8 cellular contexts compared by ENCODE assay signal in the genomic region with DNA sequence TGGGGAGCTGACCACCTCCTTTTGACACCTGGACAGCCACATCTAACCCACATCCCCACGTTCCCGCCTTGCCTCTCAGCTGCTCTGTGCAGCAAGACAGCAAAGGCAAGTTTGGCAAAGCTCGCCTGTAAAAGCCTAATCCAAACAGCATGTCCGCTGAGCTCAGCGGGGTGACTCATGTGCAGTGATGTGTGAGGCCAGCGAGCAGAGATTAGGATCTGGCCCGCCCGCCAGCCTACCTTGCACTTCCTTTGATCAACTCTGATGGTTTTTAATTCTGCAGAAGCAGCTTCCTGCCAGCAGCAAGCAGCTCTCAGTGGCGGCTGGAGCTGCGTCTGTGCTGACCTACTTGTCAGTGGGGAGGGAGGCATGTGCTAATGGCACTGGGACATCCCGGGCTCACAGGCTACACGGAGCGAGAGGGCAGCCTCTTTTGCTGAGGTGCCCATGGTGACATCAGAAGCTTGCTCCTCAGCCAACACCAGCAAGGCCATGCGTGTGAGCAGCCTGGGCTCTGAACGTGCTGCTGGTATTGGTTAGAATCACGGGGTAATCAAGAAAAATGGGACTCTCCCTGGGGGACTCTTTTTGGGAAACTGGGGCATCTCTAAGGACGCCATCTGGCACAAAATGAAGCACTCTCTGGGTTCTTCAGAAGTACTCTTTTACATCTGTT. TPM values are rescaled to one million over a fixed set of nuclear protein-coding genes. Genes with fewer than 3 reads are reported as not detected.
DNase-seq lines count a peak whose midpoint lies in the region; ATAC-seq, FAIRE-seq and TF ChIP-seq lines count a peak whose summit lies in the region.

No MANE protein-coding gene starts in this region.

- peak overlapping the region in 1 of 2 experiments; percentile 54; a peak in 2 of 4 replicates for H3K4me3 ChIP-seq in DND-41 (ENCODE audit: low read depth in 1 of 2, low read length in 2 of 2)
- peak overlapping the region; percentile 17 for H3K4me3 ChIP-seq in Jurkat, Clone E6-1 (ENCODE audit: low read length)
- peak overlapping the region; percentile 40 for H3K4me3 ChIP-seq in SJCRH30
- peak overlapping the region in 2 of 4 donors; percentile 20 to 26 for H3K4me3 ChIP-seq in pancreas
- H3K4me3 ChIP-seq in thymus (ENCODE audit: low read length), result peak overlapping the region; percentile 0

- ATAC-seq in DND-41 (ENCODE audit: insufficient read depth, low read depth) (peak; percentile 93), GM21737 (IDR thresholded peaks at IDR 0.05; ENCODE audit: unreplicated experiment) (peak; percentile 84), pancreas (peak; percentile 94 to 98 (median 97))

- DNase-seq in DND-41, result peak; percentile 95
- DNase-seq in Jurkat, Clone E6-1 (ENCODE audit: low read depth, low spot score), result peak; percentile 81
- peak; percentile 95 to 96 for DNase-seq in SJCRH30
- peak; percentile 87 for DNase-seq in activated naive CD4-positive, alpha-beta T cell treated with Interleukin-2 at 50 U/mL for 16 hours
- peak; percentile 46 for DNase-seq in globus pallidus (ENCODE audit: low spot score)
- peak; percentile 80 to 89 (median 85) for DNase-seq in pancreas

- intact Hi-C loops in pancreas (cut with DNase I), result no loop called here

- H3K27me3 ChIP-seq in DND-41 (ENCODE audit: insufficient read depth, low read length, poor library complexity) (no peaks in the 10 kb centered on the region), SJCRH30 (no peaks in the 10 kb centered on the region), pancreas (no peaks in the 10 kb centered on the region), thymus (ENCODE audit: control insufficient read depth, insufficient read depth) (no peaks in the 10 kb centered on the region)

- H2AFZ ChIP-seq in DND-41 (ENCODE audit: low read depth, low read length), result peak overlapping the region; percentile 73

- peak overlapping the region; percentile 89 for H3K4me2 ChIP-seq in DND-41 (ENCODE audit: insufficient read depth, low read length)

- no peaks in the 10 kb centered on the region for H4K20me1 ChIP-seq in DND-41 (ENCODE audit: insufficient read depth, low read length)

- TF ChIP-seq CTCF in DND-41 (IDR thresholded peaks at IDR 0.05; ENCODE audit: borderline replicate concordance, extremely low read depth, low read length, poor library complexity, severe bottlenecking), result peak; percentile 8
- TF ChIP-seq CTCF in pancreas (IDR thresholded peaks at IDR 0.05), result no peak

- peak overlapping the region; percentile 48 for H3K9ac ChIP-seq in DND-41 (ENCODE audit: low read depth, low read length)

- no peaks in the 10 kb centered on the region for H3K9me3 ChIP-seq in DND-41 (ENCODE audit: insufficient read depth, low read length, severe bottlenecking)
- H3K9me3 ChIP-seq in SJCRH30 (replicated peaks), result no peaks in the 10 kb centered on the region
- H3K9me3 ChIP-seq in pancreas, result no peaks in the 10 kb centered on the region
- no peaks in the 10 kb centered on the region for H3K9me3 ChIP-seq in thymus (ENCODE audit: control insufficient read depth)

- FAIRE-seq in pancreas (lab: Jason Lieb, UNC), result no peak

- peaks cover 67% of the 10 kb centered on the region for H3K4me1 ChIP-seq in DND-41 (ENCODE audit: insufficient read depth, low read length)
- peaks cover 68% of the 10 kb centered on the region for H3K4me1 ChIP-seq in SJCRH30
- H3K4me1 ChIP-seq in pancreas, result peaks cover 0 to 22% (median 13%) of the 10 kb centered on the region in 3 donors
- H3K4me1 ChIP-seq in thymus (ENCODE audit: control insufficient read depth, insufficient read depth, low read length), result peaks cover 42% of the 10 kb centered on the region

- H3K36me3 ChIP-seq in DND-41 (ENCODE audit: insufficient read depth, low read length) (no peaks in the 10 kb centered on the region), SJCRH30 (no peaks in the 10 kb centered on the region), pancreas (no peaks in the 10 kb centered on the region), thymus (ENCODE audit: control insufficient read depth, insufficient read depth) (no peaks in the 10 kb centered on the region)

- no peaks in the 10 kb centered on the region for H3K79me2 ChIP-seq in DND-41 (ENCODE audit: insufficient read depth, low read length)

- peak overlapping the region; percentile 84 for H3K27ac ChIP-seq in DND-41 (ENCODE audit: low read length)
- H3K27ac ChIP-seq in SJCRH30, result peak overlapping the region; percentile 62
- H3K27ac ChIP-seq in pancreas, result peak overlapping the region; percentile 47 to 73 (median 67)
- H3K27ac ChIP-seq in thymus (ENCODE audit: low read depth), result peak overlapping the region; percentile 79

- 11 to 12% methylated on average over 17 of the region's 17 CpGs for WGBS in pancreas, 2 donors
- 6% methylated on average over 17 of the region's 17 CpGs for WGBS in thymus

RNA-seq across cellular contexts. Expression of gene EML4, which starts 36.0 kb away (rescaled TPM):
- polyA plus RNA-seq in Jurkat, Clone E6-1 (2012; ENCODE audit: insufficient read depth, insufficient read length), result 11.7 TPM
- total RNA-seq in SJCRH30 (2014; rRNA removed; shearing (Covaris generic)), result 117 and 128 TPM in 2 replicates
- 10 to 100 TPM; 29.9 to 44.0 (median 36.0) TPM for total RNA-seq in pancreas
- polyA plus RNA-seq in pancreas (10 to 100 TPM; 12.5 to 21.3 TPM), thymus (23.5 TPM)
